In the genomic region with DNA sequence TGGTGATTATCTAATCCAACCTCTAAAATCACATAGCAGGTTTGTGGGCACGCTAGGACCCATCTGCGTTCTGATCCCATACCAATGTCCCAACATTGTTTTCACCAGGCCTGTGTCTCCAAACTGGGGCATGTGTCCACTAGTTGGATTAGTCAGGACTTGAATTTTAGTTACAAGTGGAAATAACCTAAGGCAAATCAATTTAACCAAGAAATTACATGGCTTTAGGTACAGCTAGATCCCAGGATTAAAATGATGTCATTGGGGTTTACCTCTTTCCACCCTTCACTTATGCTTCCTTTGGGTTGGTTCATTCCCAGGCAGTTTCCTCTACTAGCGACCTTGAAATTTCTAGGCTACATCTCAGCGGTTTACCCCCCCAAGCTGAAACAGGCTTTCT, we compare ENCODE assay signal across 25 cellular contexts.
"Had no signal": no experiment of that assay in that cellular context is flagged by ENCODE, and none has a peak within 500 bp of the region (broad histone marks: within the 10 kb centered on the region; RNA-seq: fewer than 3 reads in every experiment).

No MANE protein-coding gene starts in this region.

- H3K27ac ChIP-seq: hepatocyte, left ventricle myocardium inferior, ovary, right atrium auricular region, right lobe of liver, skin epidermis, suprapubic skin, thoracic aorta, tibial artery, upper lobe of right lung had no signal

- ATAC-seq: left colon; mucosa of descending colon; naive thymus-derived CD4-positive, alpha-beta T cell; natural killer cell treated with Interleukin-12 subunit alpha and Interleukin-12 subunit beta and Interleukin-15 and Interleukin-18, amount 100 ng/mL, for 72 hours; right lobe of liver; stimulated activated effector memory CD8-positive, alpha-beta T cell treated with anti-CD3 and anti-CD28 coated beads, Interleukin-12 subunit alpha, Interleukin-12 subunit beta, amount 100 ng/mL, for 72 hours; upper lobe of right lung had no signal

- FAIRE-seq: kidney, urothelium cell line had no signal

- DNase-seq: kidney; left colon; left ventricle myocardium inferior; midbrain; mucosa of descending colon; naive thymus-derived CD4-positive, alpha-beta T cell; ovary; right lobe of liver; stimulated activated CD4-positive, alpha-beta T cell treated with anti-CD3 and anti-CD28 coated beads, Interleukin-12 subunit alpha, Interleukin-12 subunit beta, amount 100 ng/mL, for 4 hours; stimulated activated CD4-positive, alpha-beta T cell treated with anti-CD3 and anti-CD28 coated beads, Interleukin-15, amount 100 ng/mL, for 24 hours; stimulated activated CD4-positive, alpha-beta T cell treated with anti-CD3 and anti-CD28 coated beads, Interleukin-2, amount 100 ng/mL, for 24 hours; stimulated activated CD4-positive, alpha-beta T cell treated with anti-CD3 and anti-CD28 coated beads, Interleukin-4, amount 100 ng/mL, for 1 hour; stimulated activated naive CD4-positive, alpha-beta T cell; tibial artery; trophoblast cell; upper lobe of right lung had no signal

- H3K4me3 ChIP-seq: hepatocyte, left ventricle myocardium inferior, lung, mucosa of descending colon, ovary, right atrium auricular region, right lobe of liver, skin epidermis, suprapubic skin, thoracic aorta, tibial artery, upper lobe of right lung had no signal

- H3K36me3 ChIP-seq: left ventricle myocardium inferior, ovary, right atrium auricular region, right lobe of liver, suprapubic skin, thoracic aorta, tibial artery, upper lobe of right lung had no signal

- H3K27me3 ChIP-seq: hepatocyte, ovary, right atrium auricular region, right lobe of liver, tibial artery, upper lobe of right lung had no signal

- H3K4me1 ChIP-seq: left ventricle myocardium inferior, right atrium auricular region, right lobe of liver, suprapubic skin, tibial artery, upper lobe of right lung had no signal

- H3K9me3 ChIP-seq: mucosa of descending colon, ovary, right atrium auricular region, right lobe of liver, suprapubic skin, thoracic aorta, upper lobe of right lung had no signal
